22 cellular contexts compared by ENCODE assay signal in genomic region chr22:49624421-49625177, GRCh38.
A peak's percentile ranks its signal among the peaks of the same experiment; 100 is the strongest.
DNase-seq lines count a peak whose midpoint lies in the region; ATAC-seq and TF ChIP-seq lines count a peak whose summit lies in the region.
"Had no signal": no experiment of that assay in that cellular context is flagged by ENCODE, and none has a peak within 500 bp of the region (broad histone marks: within the 10 kb centered on the region; RNA-seq: fewer than 3 reads in every experiment).

No MANE protein-coding gene starts in this region.

- H3K4me3 ChIP-seq in heart right ventricle (no peak overlapping the region), neuronal stem cell (ENCODE audit: low read length in 2 of 2) (no peak overlapping the region), colonic mucosa (no peak overlapping the region)

- H3K23ac ChIP-seq in neuronal stem cell (ENCODE audit: low read depth, low read length, poor library complexity), result no peak overlapping the region

- no peak overlapping the region for H3K4me3 Mint-ChIP-seq in stimulated activated naive CD8-positive, alpha-beta T cell treated with anti-CD3 and anti-CD28 coated beads, Interleukin-15, Interleukin-2, amounts not matched to agents 100 ng/mL and 50 ng/mL, for 24 hours
- H3K4me3 Mint-ChIP-seq in stimulated activated naive CD8-positive, alpha-beta T cell treated with anti-CD3 and anti-CD28 coated beads, Interleukin-15, amount 100 ng/mL, for 72 hours, result no peak overlapping the region

- H3K36me3 ChIP-seq in heart right ventricle, result no peaks in the 10 kb centered on the region
- H3K36me3 ChIP-seq in neuronal stem cell (replicated peaks in 1 of 2; ENCODE audit: control insufficient read depth in 2 of 2, insufficient read depth in 2 of 2, low read length in 2 of 2), result no peaks in the 10 kb centered on the region
- H3K36me3 ChIP-seq in colonic mucosa, result no peaks in the 10 kb centered on the region
- H3K36me3 ChIP-seq: BE2C had no signal

- no peaks in the 10 kb centered on the region for H3K36me3 Mint-ChIP-seq in stimulated activated naive CD8-positive, alpha-beta T cell treated with anti-CD3 and anti-CD28 coated beads, Interleukin-15, Interleukin-2, amounts not matched to agents 100 ng/mL and 50 ng/mL, for 24 hours (ENCODE audit: low read depth)

- no peak overlapping the region for H4K8ac ChIP-seq in neuronal stem cell (ENCODE audit: low read depth, low read length)

- peak overlapping the region; percentile 63 for H3K27ac Mint-ChIP-seq in stimulated activated naive CD8-positive, alpha-beta T cell treated with anti-CD3 and anti-CD28 coated beads, Interleukin-15, Interleukin-2, amounts not matched to agents 100 ng/mL and 50 ng/mL, for 24 hours
- peak overlapping the region in 1 of 2 donors; percentile 35 for H3K27ac Mint-ChIP-seq in stimulated activated naive CD8-positive, alpha-beta T cell treated with anti-CD3 and anti-CD28 coated beads, Interleukin-15, amount 100 ng/mL, for 72 hours

- H3K27me3 Mint-ChIP-seq in stimulated activated naive CD8-positive, alpha-beta T cell treated with anti-CD3 and anti-CD28 coated beads, Interleukin-15, Interleukin-2, amounts not matched to agents 100 ng/mL and 50 ng/mL, for 24 hours, result no peaks in the 10 kb centered on the region
- H3K27me3 Mint-ChIP-seq in stimulated activated naive CD8-positive, alpha-beta T cell treated with anti-CD3 and anti-CD28 coated beads, Interleukin-15, amount 100 ng/mL, for 72 hours, result no peaks in the 10 kb centered on the region

- no peak overlapping the region for H2AFZ ChIP-seq in neuronal stem cell (ENCODE audit: low read length)

- H3K4me1 ChIP-seq in heart right ventricle (no peaks in the 10 kb centered on the region), neuronal stem cell (ENCODE audit: control insufficient read depth in 2 of 2, insufficient read depth in 1 of 2, low read depth in 1 of 2, low read length in 2 of 2) (peaks cover 0 to 28% of the 10 kb centered on the region in 2 donors), colonic mucosa (no peaks in the 10 kb centered on the region)
- H3K4me1 ChIP-seq: BE2C had no signal

- H3K27me3 ChIP-seq in heart right ventricle, result peaks cover 0 to 13% (median 0%) of the 10 kb centered on the region in 7 donors
- H3K27me3 ChIP-seq in neuronal stem cell (ENCODE audit: control insufficient read depth in 3 of 3, insufficient read depth in 3 of 3, low read depth in 1 of 3, low read length in 3 of 3), result peaks cover 0 to 46% (median 0%) of the 10 kb centered on the region in 3 experiments
- H3K27me3 ChIP-seq in colonic mucosa, result no peaks in the 10 kb centered on the region

- peak overlapping the region; percentile 96 for H3K14ac ChIP-seq in neuronal stem cell (ENCODE audit: low read length)

- peaks cover 10% of the 10 kb centered on the region for H3K4me1 Mint-ChIP-seq in stimulated activated naive CD8-positive, alpha-beta T cell treated with anti-CD3 and anti-CD28 coated beads, Interleukin-15, Interleukin-2, amounts not matched to agents 100 ng/mL and 50 ng/mL, for 24 hours (ENCODE audit: low read depth)
- H3K4me1 Mint-ChIP-seq in stimulated activated naive CD8-positive, alpha-beta T cell treated with anti-CD3 and anti-CD28 coated beads, Interleukin-15, amount 100 ng/mL, for 72 hours, result peaks cover 15% of the 10 kb centered on the region

- peaks cover 1% of the 10 kb centered on the region for H3K79me1 ChIP-seq in neuronal stem cell (ENCODE audit: low read depth, low read length)

- H3K27ac ChIP-seq in heart right ventricle, result no peak overlapping the region
- no peak overlapping the region for H3K27ac ChIP-seq in neuronal stem cell (replicated peaks; ENCODE audit: low read length)
- H3K27ac ChIP-seq in colonic mucosa, result no peak overlapping the region
- H3K27ac ChIP-seq: HL-60 had no signal

- H4K91ac ChIP-seq in neuronal stem cell (ENCODE audit: low read depth, low read length, poor library complexity), result no peak overlapping the region

- H3K4me2 ChIP-seq in neuronal stem cell (ENCODE audit: insufficient read depth, low read length, poor library complexity, severe bottlenecking), result no peak overlapping the region

- peak; percentile 53 for DNase-seq in Right ventricle myocardium inferior (ENCODE audit: missing footprints)
- no peak for DNase-seq in heart right ventricle
- DNase-seq in stimulated activated naive CD8-positive, alpha-beta T cell treated with anti-CD3 and anti-CD28 coated beads, Interleukin-15, amount 100 ng/mL, for 72 hours, result no peak
- no peak for DNase-seq in neuronal stem cell (ENCODE audit: low spot score)
- no peak for DNase-seq in colonic mucosa
- DNase-seq in EL, result no peak
- DNase-seq: 8988T, ACHN, BE2C, DMS153, DND-41, NCI-H1048, NCI-H1417, NCI-H1694, NCI-H2029 treated with DMSO at 0.1 percent for 48 hours, NCI-H2171, NCI-H226, NCI-H510A, NCI-H69 had no signal

- no peaks in the 10 kb centered on the region for H3K9me3 Mint-ChIP-seq in stimulated activated naive CD8-positive, alpha-beta T cell treated with anti-CD3 and anti-CD28 coated beads, Interleukin-15, Interleukin-2, amounts not matched to agents 100 ng/mL and 50 ng/mL, for 24 hours
- H3K9me3 Mint-ChIP-seq in stimulated activated naive CD8-positive, alpha-beta T cell treated with anti-CD3 and anti-CD28 coated beads, Interleukin-15, amount 100 ng/mL, for 72 hours, result no peaks in the 10 kb centered on the region

- TF ChIP-seq CTCF in heart right ventricle (IDR thresholded peaks at IDR 0.05) (no peak), colonic mucosa (IDR thresholded peaks at IDR 0.05) (no peak)

- ATAC-seq in Right ventricle myocardium inferior (no peak), heart right ventricle (no peak), HG03460 (IDR thresholded peaks at IDR 0.05; ENCODE audit: unreplicated experiment) (no peak)
- no peak for ATAC-seq in stimulated activated naive CD8-positive, alpha-beta T cell treated with anti-CD3 and anti-CD28 coated beads, Interleukin-15, amount 100 ng/mL, for 72 hours

- no peak overlapping the region for H2BK5ac ChIP-seq in neuronal stem cell (ENCODE audit: low read length)

- H2BK15ac ChIP-seq in neuronal stem cell (ENCODE audit: low read length), result peak overlapping the region; percentile 41

- no peaks in the 10 kb centered on the region for H3K9me3 ChIP-seq in heart right ventricle
- H3K9me3 ChIP-seq in neuronal stem cell (replicated peaks in 1 of 2; ENCODE audit: control insufficient read depth in 2 of 2, insufficient read depth in 1 of 2, low read depth in 1 of 2, low read length in 2 of 2), result peaks cover 0 to 1% of the 10 kb centered on the region in 2 donors
- H3K9me3 ChIP-seq in colonic mucosa, result no peaks in the 10 kb centered on the region
- H3K9me3 ChIP-seq: BE2C had no signal

- H2BK120ac ChIP-seq in neuronal stem cell (ENCODE audit: low read depth, low read length), result no peak overlapping the region

- H3K18ac ChIP-seq in neuronal stem cell (ENCODE audit: low read length), result peak overlapping the region; percentile 80

- H3K9ac ChIP-seq in neuronal stem cell (ENCODE audit: low read depth, low read length, poor library complexity), result no peak overlapping the region
- no peak overlapping the region for H3K9ac ChIP-seq in colonic mucosa (ENCODE audit: low read depth in 2 of 2, low read length in 2 of 2)

- H2BK12ac ChIP-seq in neuronal stem cell (ENCODE audit: low read length), result no peak overlapping the region

- peak overlapping the region; percentile 41 for H2AK5ac ChIP-seq in neuronal stem cell (ENCODE audit: low read depth, low read length)

- WGBS in heart right ventricle, 2 donors, result 77 to 78% methylated on average over 19 of the region's 19 CpGs
- no CpG with 5 or more reads among the region's 19 CpGs for WGBS in neuronal stem cell (ENCODE audit: extremely low coverage in 2 of 2, insufficient read length in 2 of 2, insufficient replicate concordance in 1 of 2), 2 donors

- H3K4ac ChIP-seq in neuronal stem cell (ENCODE audit: low read length), result no peak overlapping the region

- intact Hi-C loops in Right ventricle myocardium inferior (cut with DNase I), result no loop called here
- intact Hi-C loops in heart right ventricle (cut with DNase I), result no loop called here
- intact Hi-C loops in colonic mucosa (cut with DNase I), result no loop called here
